18 cellular contexts compared by ENCODE assay signal in genomic region chr4:37597019-37597418, GRCh38.
"Had no signal": no experiment of that assay in that cellular context is flagged by ENCODE, and none has a peak within 500 bp of the region (broad histone marks: within the 10 kb centered on the region; RNA-seq: fewer than 3 reads in every experiment).

No MANE protein-coding gene starts in this region.

- DNase-seq: effector memory CD8-positive, alpha-beta T cell; glutamatergic neuron; kidney; left cardiac atrium; left ventricle myocardium superior; mesenchymal stem cell; naive B cell; posterior cingulate gyrus; right cardiac atrium; stimulated activated CD4-positive, alpha-beta T cell treated with anti-CD3 and anti-CD28 coated beads, Interleukin-2, amount 100 ng/mL, for 48 hours; stimulated activated naive CD4-positive, alpha-beta T cell treated with Interleukin-2 at 50 U/mL for 16 hours; upper lobe of left lung had no signal

- H3K4me1 ChIP-seq: esophagus muscularis mucosa, gastroesophageal sphincter, upper lobe of left lung, vagina had no signal

- H3K9me3 Mint-ChIP-seq: effector memory CD8-positive, alpha-beta T cell; naive B cell had no signal

- H3K36me3 Mint-ChIP-seq: naive B cell had no signal

- FAIRE-seq: kidney had no signal

- H3K27me3 Mint-ChIP-seq: effector memory CD8-positive, alpha-beta T cell; naive B cell had no signal

- H3K4me2 ChIP-seq: smooth muscle cell had no signal

- H3K27me3 ChIP-seq: esophagus muscularis mucosa, gastroesophageal sphincter, upper lobe of left lung, vagina had no signal

- H3K36me3 ChIP-seq: esophagus muscularis mucosa, gastroesophageal sphincter, upper lobe of left lung, vagina had no signal

- H3K4me3 Mint-ChIP-seq: effector memory CD8-positive, alpha-beta T cell; naive B cell had no signal

- H3K4me3 ChIP-seq: esophagus muscularis mucosa, gastroesophageal sphincter, lung, smooth muscle cell, upper lobe of left lung, vagina had no signal

- H3K27ac Mint-ChIP-seq: effector memory CD8-positive, alpha-beta T cell; naive B cell had no signal

- H3K4me1 Mint-ChIP-seq: naive B cell had no signal

- H3K9me3 ChIP-seq: esophagus muscularis mucosa, gastroesophageal sphincter, upper lobe of left lung, vagina had no signal

- ATAC-seq: effector memory CD8-positive, alpha-beta T cell; gastroesophageal sphincter; left cardiac atrium; left ventricle myocardium superior; right cardiac atrium had no signal

- H3K27ac ChIP-seq: epithelial cell of prostate, esophagus muscularis mucosa, gastroesophageal sphincter, upper lobe of left lung, vagina had no signal
